ENCODE assay signal across 13 cellular contexts in genomic region chr10:119539359-119539651, GRCh38. TPM values are rescaled to one million over a fixed set of nuclear protein-coding genes. Genes with fewer than 3 reads are reported as not detected.
A peak's percentile ranks its signal among the peaks of the same experiment; 100 is the strongest.
DNase-seq lines count a peak whose midpoint lies in the region; ATAC-seq and TF ChIP-seq lines count a peak whose summit lies in the region.
"Had no signal": no experiment of that assay in that cellular context is flagged by ENCODE, and none has a peak within 500 bp of the region (broad histone marks: within the 10 kb centered on the region; RNA-seq: fewer than 3 reads in every experiment).

No MANE protein-coding gene starts in this region.

- H3K9me3 Mint-ChIP-seq in CD8-positive, alpha-beta memory T cell: no peaks in the 10 kb centered on the region
- H3K9me3 Mint-ChIP-seq in activated naive CD8-positive, alpha-beta T cell (ENCODE audit: low read depth): no peaks in the 10 kb centered on the region

- no peaks in the 10 kb centered on the region for H3K9me3 ChIP-seq in CD8-positive, alpha-beta memory T cell (ENCODE audit: low read length)
- H3K9me3 ChIP-seq in Loucy (ENCODE audit: insufficient read depth, low read depth, low read length): no peaks in the 10 kb centered on the region
- H3K9me3 ChIP-seq in muscle layer of duodenum (ENCODE audit: control insufficient read depth in 1 of 2, low read length in 2 of 2): no peaks in the 10 kb centered on the region
- H3K9me3 ChIP-seq in suprapubic skin: no peaks in the 10 kb centered on the region
- H3K9me3 ChIP-seq: MG63, thoracic aorta had no signal

- TF ChIP-seq POLR2A in suprapubic skin (IDR thresholded peaks at IDR 0.05): no peak

- no peak overlapping the region for H2AFZ ChIP-seq in Loucy (ENCODE audit: low read length)

- H3F3A ChIP-seq in Loucy (ENCODE audit: low read depth): no peaks in the 10 kb centered on the region

- no peak for DNase-seq in CD8-positive, alpha-beta memory T cell
- no peak for DNase-seq in suprapubic skin (ENCODE audit: low spot score in 2 of 2)
- DNase-seq in NCI-H128 (lab: John Stamatoyannopoulos, UW; ENCODE audit: unreplicated experiment): no peak
- DNase-seq: COR-L47, MG63, NCI-H526 had no signal

- peak overlapping the region; percentile 80 to 93 (median 85) for H3K4me3 Mint-ChIP-seq in CD8-positive, alpha-beta memory T cell
- peak overlapping the region; percentile 92 for H3K4me3 Mint-ChIP-seq in activated naive CD8-positive, alpha-beta T cell

- peaks cover 7% of the 10 kb centered on the region for H4K20me1 ChIP-seq in Loucy (ENCODE audit: insufficient read depth, low read length, poor library complexity, severe bottlenecking)

- CTCF ChIA-PET in CD8-positive, alpha-beta memory T cell (lab: Charles Lee): interaction anchor here (1.4 to 10.9 kb wide), 6 partner anchors 12 to 332 kb away, joined by 3 to 83 read pairs (median 7); partner anchors contain the start of gene GRK5

- peak overlapping the region; percentile 58 for H3K4me3 ChIP-seq in CD8-positive, alpha-beta memory T cell (ENCODE audit: low read length)
- no peak overlapping the region for H3K4me3 ChIP-seq in Loucy (ENCODE audit: low read length, poor library complexity, severe bottlenecking)
- peak overlapping the region; percentile 8 to 39 for H3K4me3 ChIP-seq in muscle layer of duodenum (ENCODE audit: low read depth in 1 of 2, low read length in 2 of 2)
- H3K4me3 ChIP-seq in suprapubic skin: no peak overlapping the region
- H3K4me3 ChIP-seq: MG63, SK-N-MC, thoracic aorta had no signal

- TF ChIP-seq CTCF in Loucy (conservative IDR thresholded peaks at IDR 0.05; ENCODE audit: low read length) (no peak), suprapubic skin (IDR thresholded peaks at IDR 0.05) (no peak)

- no peak for TF ChIP-seq EP300 in suprapubic skin (IDR thresholded peaks at IDR 0.05)

- peak overlapping the region; percentile 20 for H3K9ac ChIP-seq in Loucy (ENCODE audit: low read depth, low read length, poor library complexity, severe bottlenecking)

- no peaks in the 10 kb centered on the region for H3K27me3 Mint-ChIP-seq in CD8-positive, alpha-beta memory T cell
- H3K27me3 Mint-ChIP-seq in activated naive CD8-positive, alpha-beta T cell: no peaks in the 10 kb centered on the region

- ATAC-seq in GM19395 (IDR thresholded peaks at IDR 0.05; ENCODE audit: unreplicated experiment) (no peak), GM18511 (IDR thresholded peaks at IDR 0.05; ENCODE audit: unreplicated experiment) (no peak)

- H3K36me3 Mint-ChIP-seq in CD8-positive, alpha-beta memory T cell: peaks cover 0 to 32% (median 7%) of the 10 kb centered on the region in 3 donors
- peaks cover 12% of the 10 kb centered on the region for H3K36me3 Mint-ChIP-seq in activated naive CD8-positive, alpha-beta T cell

- peak overlapping the region; percentile 12 for H3K27ac ChIP-seq in CD8-positive, alpha-beta memory T cell (ENCODE audit: low read depth, low read length)
- H3K27ac ChIP-seq in muscle layer of duodenum (ENCODE audit: low read length) (peak overlapping the region; percentile 34), suprapubic skin (no peak overlapping the region)
- H3K27ac ChIP-seq: SK-N-MC, thoracic aorta had no signal

- no peaks in the 10 kb centered on the region for H3K27me3 ChIP-seq in CD8-positive, alpha-beta memory T cell (ENCODE audit: insufficient read depth, low read length, poor library complexity, severe bottlenecking)
- H3K27me3 ChIP-seq in Loucy (ENCODE audit: insufficient read depth, low read length, poor library complexity, severe bottlenecking) (no peaks in the 10 kb centered on the region), muscle layer of duodenum (ENCODE audit: low read depth, low read length) (no peaks in the 10 kb centered on the region), suprapubic skin (no peaks in the 10 kb centered on the region)
- H3K27me3 ChIP-seq: MG63 had no signal

- H3K27ac Mint-ChIP-seq in CD8-positive, alpha-beta memory T cell: peak overlapping the region; percentile 89 to 94 (median 93)
- peak overlapping the region; percentile 98 for H3K27ac Mint-ChIP-seq in activated naive CD8-positive, alpha-beta T cell

- peaks cover 61 to 74% (median 70%) of the 10 kb centered on the region in 3 donors for H3K4me1 Mint-ChIP-seq in CD8-positive, alpha-beta memory T cell
- peaks cover 72% of the 10 kb centered on the region for H3K4me1 Mint-ChIP-seq in activated naive CD8-positive, alpha-beta T cell (ENCODE audit: low read depth)

- H3K4me1 ChIP-seq in CD8-positive, alpha-beta memory T cell (ENCODE audit: insufficient read depth, low read length): peaks cover 63% of the 10 kb centered on the region
- H3K4me1 ChIP-seq in Loucy (ENCODE audit: insufficient read depth, low read length, poor library complexity, severe bottlenecking) (peaks cover 39% of the 10 kb centered on the region), muscle layer of duodenum (ENCODE audit: control insufficient read depth in 1 of 2, insufficient read depth in 2 of 2, low read length in 2 of 2) (peaks cover 17 to 66% of the 10 kb centered on the region in 2 donors), suprapubic skin (peaks cover 37% of the 10 kb centered on the region)

- H3K36me3 ChIP-seq in CD8-positive, alpha-beta memory T cell (ENCODE audit: insufficient read depth, low read length): peaks cover 7% of the 10 kb centered on the region
- H3K36me3 ChIP-seq in Loucy (ENCODE audit: insufficient read depth, low read length): no peaks in the 10 kb centered on the region
- no peaks in the 10 kb centered on the region for H3K36me3 ChIP-seq in muscle layer of duodenum (ENCODE audit: control insufficient read depth in 1 of 2, insufficient read depth in 2 of 2, low read length in 2 of 2)
- no peaks in the 10 kb centered on the region for H3K36me3 ChIP-seq in suprapubic skin
- H3K36me3 ChIP-seq: MG63, thoracic aorta had no signal

- WGBS in suprapubic skin: 50% methylated on average over 6 of the region's 6 CpGs

- POLR2A ChIA-PET in CD8-positive, alpha-beta memory T cell (lab: Charles Lee): interaction anchor here (0.6 to 5.1 kb wide), 4 partner anchors 22 to 132 kb away, joined by 3 to 24 read pairs (median 6); no protein-coding TSS in a partner anchor

- no peaks in the 10 kb centered on the region for H3K9me2 ChIP-seq in Loucy (replicated peaks; ENCODE audit: low read depth, low read length)

- H3K4me2 ChIP-seq in Loucy (ENCODE audit: low read depth, low read length, poor library complexity, severe bottlenecking): peak overlapping the region; percentile 46

- peaks cover 16% of the 10 kb centered on the region for H3K79me2 ChIP-seq in Loucy (ENCODE audit: insufficient read depth, low read length)

RNA-seq across cellular contexts. Expression of gene RGS10, which starts 3.2 kb away (rescaled TPM):
- 100 to 1,000 TPM; 127 to 130 TPM for total RNA-seq in CD8-positive, alpha-beta memory T cell
- 182 TPM for polyA plus RNA-seq in CD8-positive, alpha-beta memory T cell
- total RNA-seq in suprapubic skin: 10 to 100 TPM; 15.2 to 27.0 (median 23.0) TPM

RNA-seq across cellular contexts. Expression of gene TIAL1, which starts 57.5 kb away (rescaled TPM):
- total RNA-seq in CD8-positive, alpha-beta memory T cell: 100 to 1,000 TPM; 201 to 207 TPM
- 15.0 TPM for polyA plus RNA-seq in CD8-positive, alpha-beta memory T cell
- total RNA-seq in suprapubic skin: 100 to 1,000 TPM in 1 of 4 donors, 10 to 100 TPM in 3; 52.8 to 176 (median 62.2) TPM

Comparison
In these comparisons a context has a peak if more than half of its experiments do, and no peak if none do; other contexts are left out.
1. H3K4me3 ChIP-seq: peak in CD8-positive, alpha-beta memory T cell (single experiment) and muscle layer of duodenum (2 of 2); none in Loucy (single experiment) and suprapubic skin (single experiment).
2. RNA of gene RGS10, which starts 3.2 kb away (total RNA-seq): 127 to 130 TPM in CD8-positive, alpha-beta memory T cell; 15.2 to 27.0 TPM in suprapubic skin; every median in the first group is over 4 times any median in the second.